Comparison of ENCODE assay signal across 9 cellular contexts in genomic region chr14:69133206-69134125, GRCh38.
DNase-seq lines count a peak whose midpoint lies in the region; ATAC-seq, FAIRE-seq and TF ChIP-seq lines count a peak whose summit lies in the region.
"Had no signal": no experiment of that assay in that cellular context is flagged by ENCODE, and none has a peak within 500 bp of the region (broad histone marks: within the 10 kb centered on the region; RNA-seq: fewer than 3 reads in every experiment).

No MANE protein-coding gene starts in this region.

- no peak for TF ChIP-seq POLR2A in GM18505 (IDR thresholded peaks at IDR 0.05; ENCODE audit: borderline replicate concordance, extremely low read depth, insufficient read depth, insufficient read length)

- FAIRE-seq in D721Med (lab: Jason Lieb, UNC), result no peak

- no peak overlapping the region for H3K27ac ChIP-seq in coronary artery

- ATAC-seq in HG03460 (IDR thresholded peaks at IDR 0.05; ENCODE audit: unreplicated experiment) (no peak), GM18505 (IDR thresholded peaks at IDR 0.05; ENCODE audit: unreplicated experiment) (no peak)

- TF ChIP-seq CTCF in coronary artery (IDR thresholded peaks at IDR 0.05) (no peak), D721Med (IDR thresholded peaks at IDR 0.05; ENCODE audit: insufficient read depth, missing control alignments) (no peak)

- DNase-seq in GM03348 (ENCODE audit: low spot score) (peak; percentile 37), NCI-H2107 (lab: John Stamatoyannopoulos, UW) (peak; percentile 35), coronary artery (ENCODE audit: low spot score) (no peak), non-pigmented ciliary epithelial cell (ENCODE audit: low read depth) (peak; percentile 53), pons (ENCODE audit: low spot score) (no peak), D721Med (ENCODE audit: insufficient read length, low spot score) (no peak)
- DNase-seq: T1000 had no signal

- H3K4me3 ChIP-seq in coronary artery, result peak overlapping the region; percentile 16

Comparison
In these comparisons a context has a peak if more than half of its experiments do, and no peak if none do; other contexts are left out.
1. DNase-seq: peak in GM03348 (single experiment), NCI-H2107 (single experiment) and non-pigmented ciliary epithelial cell (single experiment); none in coronary artery (single experiment), pons (single experiment) and D721Med (single experiment).